In the genomic region with DNA sequence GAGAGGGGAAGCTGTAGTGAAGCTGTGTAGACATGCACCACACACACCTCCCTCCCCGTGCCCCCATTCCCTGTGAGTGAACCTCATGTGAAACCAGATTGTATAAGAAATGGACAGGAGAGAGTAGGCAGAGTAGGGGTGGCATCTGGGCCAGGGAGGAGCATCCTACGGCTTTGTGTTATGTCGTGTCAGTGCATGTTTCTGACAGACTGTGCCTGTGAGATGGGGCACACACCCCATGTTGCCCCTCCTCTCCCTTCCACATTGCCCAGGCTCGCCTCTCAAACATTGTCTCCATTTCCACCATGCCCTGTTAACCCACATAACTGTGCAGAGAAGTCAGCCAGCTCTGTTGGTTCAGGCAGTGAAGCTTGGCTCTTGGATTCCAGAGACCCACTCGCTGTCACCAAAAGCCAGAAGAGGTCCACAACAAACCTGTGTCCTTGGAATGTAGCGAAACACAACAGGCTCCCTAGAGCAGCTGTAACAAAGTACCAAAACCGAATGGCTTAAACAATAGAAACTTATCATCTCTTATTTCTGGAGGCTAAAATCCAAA, we compare ENCODE assay signal across 20 cellular contexts.
"Had no signal": no experiment of that assay in that cellular context is flagged by ENCODE, and none has a peak within 500 bp of the region (broad histone marks: within the 10 kb centered on the region; RNA-seq: fewer than 3 reads in every experiment).

No MANE protein-coding gene starts in this region.

- H3K36me3 ChIP-seq: Peyer's patch, SJSA1 had no signal

- H3K9me3 ChIP-seq: Peyer's patch, SJSA1 had no signal

- H3K27ac ChIP-seq: KMS-11, Peyer's patch, SJSA1 had no signal

- H3K27me3 ChIP-seq: Peyer's patch, SJSA1 had no signal

- DNase-seq: activated B cell treated with CpG ODN at 0.5 μM for 24 hours; activated CD4-positive, alpha-beta T cell treated with anti-CD3 and anti-CD28 coated beads for 1 hour; activated CD4-positive, alpha-beta T cell treated with anti-CD3 and anti-CD28 coated beads, Interleukin-2, amount 10 ng/mL, durations not matched to agents 24 days and 14 days; activated CD4-positive, alpha-beta T cell treated with anti-CD3 and anti-CD28 coated beads, Interleukin-2, amount 50 U/mL, for 48 hours; activated CD8-positive, alpha-beta memory T cell treated with anti-CD3 and anti-CD28 coated beads, Interleukin-2, amount 10 ng/mL, durations not matched to agents 7 days and 5 days; activated effector memory CD4-positive, alpha-beta T cell treated with anti-CD3 and anti-CD28 coated beads, Interleukin-2, amount 50 U/mL, for 16 hours; activated naive CD4-positive, alpha-beta T cell treated with Interleukin-2 at 50 U/mL for 16 hours; activated T-cell treated with anti-CD3 and anti-CD28 coated beads, Interleukin-2, amount 50 U/mL, for 4 hours; caudate nucleus; NCI-H1092; NCI-H1417; NCI-H2029 treated with DMSO at 0.1 percent for 48 hours; NCI-H446; NCI-H524; Peyer's patch; SHP77 had no signal

- H3K27me3 Mint-ChIP-seq: activated B cell treated with CpG ODN at 0.5 μM for 24 hours; activated CD4-positive, alpha-beta T cell treated with anti-CD3 and anti-CD28 coated beads, Interleukin-2, amount 10 ng/mL, durations not matched to agents 24 days and 14 days; activated CD8-positive, alpha-beta memory T cell treated with anti-CD3 and anti-CD28 coated beads, Interleukin-2, amount 10 ng/mL, durations not matched to agents 7 days and 5 days; activated naive CD8-positive, alpha-beta T cell had no signal

- H3K36me3 Mint-ChIP-seq: activated naive CD8-positive, alpha-beta T cell had no signal

- H3K4me3 Mint-ChIP-seq: activated B cell treated with CpG ODN at 0.5 μM for 24 hours; activated CD4-positive, alpha-beta T cell treated with anti-CD3 and anti-CD28 coated beads, Interleukin-2, amount 10 ng/mL, durations not matched to agents 24 days and 14 days; activated CD8-positive, alpha-beta memory T cell treated with anti-CD3 and anti-CD28 coated beads, Interleukin-2, amount 10 ng/mL, durations not matched to agents 7 days and 5 days; activated naive CD8-positive, alpha-beta T cell; activated T-cell treated with anti-CD3 and anti-CD28 coated beads, Interleukin-2, amount 50 U/mL, for 4 hours; T-helper 1 cell treated with Interleukin-12 subunit alpha and Interleukin-12 subunit beta and Interleukin-4 antibody, amounts not matched to agents 30 μg/mL and 1 μg/mL, for 36 hours had no signal

- H3K27ac Mint-ChIP-seq: activated B cell treated with CpG ODN at 0.5 μM for 24 hours; activated CD4-positive, alpha-beta T cell treated with anti-CD3 and anti-CD28 coated beads, Interleukin-2, amount 10 ng/mL, durations not matched to agents 24 days and 14 days; activated CD8-positive, alpha-beta memory T cell treated with anti-CD3 and anti-CD28 coated beads, Interleukin-2, amount 10 ng/mL, durations not matched to agents 7 days and 5 days; activated naive CD8-positive, alpha-beta T cell; T-helper 1 cell treated with Interleukin-12 subunit alpha and Interleukin-12 subunit beta and Interleukin-4 antibody, amounts not matched to agents 30 μg/mL and 1 μg/mL, for 36 hours had no signal

- H3K4me1 Mint-ChIP-seq: activated B cell treated with CpG ODN at 0.5 μM for 24 hours; activated CD4-positive, alpha-beta T cell treated with anti-CD3 and anti-CD28 coated beads, Interleukin-2, amount 10 ng/mL, durations not matched to agents 24 days and 14 days; activated CD8-positive, alpha-beta memory T cell treated with anti-CD3 and anti-CD28 coated beads, Interleukin-2, amount 10 ng/mL, durations not matched to agents 7 days and 5 days had no signal

- ATAC-seq: activated CD8-positive, alpha-beta memory T cell treated with anti-CD3 and anti-CD28 coated beads, Interleukin-2, amount 10 ng/mL, durations not matched to agents 7 days and 5 days; activated T-cell treated with anti-CD3 and anti-CD28 coated beads, Interleukin-2, amount 50 U/mL, for 4 hours had no signal

- H3K4me1 ChIP-seq: Peyer's patch had no signal

- H3K9me3 Mint-ChIP-seq: activated B cell treated with CpG ODN at 0.5 μM for 24 hours; activated CD4-positive, alpha-beta T cell treated with anti-CD3 and anti-CD28 coated beads, Interleukin-2, amount 10 ng/mL, durations not matched to agents 24 days and 14 days; activated T-cell treated with anti-CD3 and anti-CD28 coated beads, Interleukin-2, amount 50 U/mL, for 4 hours; T-helper 1 cell treated with Interleukin-12 subunit alpha and Interleukin-12 subunit beta and Interleukin-4 antibody, amounts not matched to agents 30 μg/mL and 1 μg/mL, for 36 hours had no signal

- H3K4me3 ChIP-seq: Peyer's patch, SJSA1 had no signal
